Comparison of ENCODE assay signal across 11 cellular contexts in genomic region chr6:35107761-35108160, GRCh38. TPM values are rescaled to one million over a fixed set of nuclear protein-coding genes. Genes with fewer than 3 reads are reported as not detected.
"Had no signal": no experiment of that assay in that cellular context is flagged by ENCODE, and none has a peak within 500 bp of the region (broad histone marks: within the 10 kb centered on the region; RNA-seq: fewer than 3 reads in every experiment).

No MANE protein-coding gene starts in this region.

RNA-seq across cellular contexts. Expression of gene TCP11, which starts 33.4 kb away (rescaled TPM):
- total RNA-seq: activated CD8-positive, alpha-beta memory T cell treated with anti-CD3 and anti-CD28 coated beads for 36 hours; activated naive CD4-positive, alpha-beta T cell treated with anti-CD3 and anti-CD28 coated beads for 36 hours; activated naive CD8-positive, alpha-beta T cell treated with anti-CD3 and anti-CD28 coated beads, Interleukin-2, amount 10 ng/mL, durations not matched to agents 7 days and 5 days; activated T-cell treated with anti-CD3 and anti-CD28 coated beads, Interleukin-2, amount 50 U/mL, for 4 hours; endothelial cell of umbilical vein; esophagus mucosa; left lobe of liver; lower lobe of right lung; mesenteric fat pad; naive thymus-derived CD8-positive, alpha-beta T cell; posterior vena cava had no signal
